In the genomic region with DNA sequence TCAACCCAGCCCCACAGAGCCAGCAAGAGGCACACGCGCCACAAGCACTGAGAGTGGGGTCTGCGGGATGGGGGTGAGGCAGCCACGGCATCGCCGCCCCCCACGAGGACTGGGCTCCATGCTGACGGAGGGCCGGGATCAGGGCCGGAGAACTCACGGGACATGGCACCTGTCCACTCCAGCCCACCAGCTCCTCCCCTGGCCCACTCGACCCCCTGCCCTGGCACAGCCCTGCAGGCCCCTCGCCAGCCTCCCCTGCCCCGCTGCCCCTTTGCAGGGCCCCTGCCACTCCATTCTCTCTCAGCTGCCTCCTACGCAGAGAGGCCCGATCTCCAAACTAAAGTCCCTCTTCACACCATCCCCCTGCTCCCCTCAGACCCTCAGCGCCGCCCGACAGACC, we compare ENCODE assay signal across 19 cellular contexts.
DNase-seq lines count a peak whose midpoint lies in the region; ATAC-seq and TF ChIP-seq lines count a peak whose summit lies in the region.
"Had no signal": no experiment of that assay in that cellular context is flagged by ENCODE, and none has a peak within 500 bp of the region (broad histone marks: within the 10 kb centered on the region; RNA-seq: fewer than 3 reads in every experiment).

No MANE protein-coding gene starts in this region.

- H3K9ac ChIP-seq in BLaER1 treated with 17β-estradiol and CSF1 and Interleukin-3, amounts not matched to agents 10 nM and 100 nM, result no peak overlapping the region; a peak in 1 of 22 replicates

- H3K27ac Mint-ChIP-seq in CD4-positive, alpha-beta memory T cell, result no peak overlapping the region
- H3K27ac Mint-ChIP-seq: CD8-positive, alpha-beta memory T cell had no signal

- H3K27me3 ChIP-seq in right atrium auricular region, result no peaks in the 10 kb centered on the region
- H3K27me3 ChIP-seq in BLaER1 treated with 17β-estradiol and CSF1 and Interleukin-3, amounts not matched to agents 10 nM and 100 nM, result no peaks in the 10 kb centered on the region
- H3K27me3 ChIP-seq in SJSA1 (replicated peaks), result no peaks in the 10 kb centered on the region
- H3K27me3 ChIP-seq in CD4-positive, alpha-beta memory T cell (ENCODE audit: insufficient read depth, low read length), result no peaks in the 10 kb centered on the region
- H3K27me3 ChIP-seq: BE2C had no signal

- peak overlapping the region in 6 of 11 experiments; percentile 66 to 90 (median 80); a peak in 4 of 22 replicates for H3K4me2 ChIP-seq in BLaER1 treated with 17β-estradiol and CSF1 and Interleukin-3, amounts not matched to agents 10 nM and 100 nM
- H3K4me2 ChIP-seq: A549 had no signal

- H3K4me1 Mint-ChIP-seq in CD4-positive, alpha-beta memory T cell, result peaks cover 0 to 2% (median 0%) of the 10 kb centered on the region in 4 donors
- H3K4me1 Mint-ChIP-seq: CD4-positive, CD25-positive, alpha-beta regulatory T cell; CD8-positive, alpha-beta memory T cell had no signal

- no peaks in the 10 kb centered on the region for H3K27me3 Mint-ChIP-seq in CD4-positive, alpha-beta memory T cell
- H3K27me3 Mint-ChIP-seq: CD4-positive, CD25-positive, alpha-beta regulatory T cell had no signal

- intact Hi-C loops in Right ventricle myocardium inferior (cut with DNase I), result no loop called here
- intact Hi-C loops in CD4-positive, alpha-beta memory T cell (cut with micrococcal nuclease), result no loop called here

- peak; percentile 53 for DNase-seq in Right ventricle myocardium inferior (ENCODE audit: missing footprints)
- DNase-seq in right atrium auricular region (ENCODE audit: low spot score), result no peak
- DNase-seq in SJSA1 (ENCODE audit: low read depth in 1 of 2, low spot score in 2 of 2), result no peak
- no peak for DNase-seq in HPDE6-E6E7 (ENCODE audit: extremely low spot score)
- no peak for DNase-seq in CD4-positive, alpha-beta memory T cell
- DNase-seq: 8988T; ACHN; AML-193; CD4-positive, CD25-positive, alpha-beta regulatory T cell; CD8-positive, alpha-beta memory T cell; DMS 273 treated with DMSO at 0.1 percent for 48 hours; DMS79; EL; GDM1 had no signal

- H3K27ac ChIP-seq in right atrium auricular region (no peak overlapping the region), SJSA1 (peak overlapping the region; percentile 87; the same call in 1 of the 2 replicates)
- H3K27ac ChIP-seq in BLaER1 treated with 17β-estradiol and CSF1 and Interleukin-3, amounts not matched to agents 10 nM and 100 nM, result no peak overlapping the region
- no peak overlapping the region for H3K27ac ChIP-seq in CD4-positive, alpha-beta memory T cell (ENCODE audit: low read depth, low read length)
- H3K27ac ChIP-seq: A549, C4-2B had no signal

- H3K4me3 Mint-ChIP-seq in CD4-positive, alpha-beta memory T cell, result no peak overlapping the region
- H3K4me3 Mint-ChIP-seq: CD4-positive, CD25-positive, alpha-beta regulatory T cell; CD8-positive, alpha-beta memory T cell had no signal

- H3K4me3 ChIP-seq in right atrium auricular region (no peak overlapping the region), SJSA1 (no peak overlapping the region)
- H3K4me3 ChIP-seq in BLaER1 treated with 17β-estradiol and CSF1 and Interleukin-3, amounts not matched to agents 10 nM and 100 nM, result no peak overlapping the region
- no peak overlapping the region for H3K4me3 ChIP-seq in CD4-positive, alpha-beta memory T cell (ENCODE audit: low read length in 2 of 2)
- H3K4me3 ChIP-seq: A549 had no signal

- ATAC-seq in Right ventricle myocardium inferior, result no peak
- ATAC-seq: A549, HCT116 had no signal

- H3K4me1 ChIP-seq in right atrium auricular region (no peaks in the 10 kb centered on the region), SJSA1 (replicated peaks) (peaks cover 79% of the 10 kb centered on the region)
- peaks cover 11 to 50% (median 34%) of the 10 kb centered on the region in 10 experiments; a peak in 19 of 20 replicates for H3K4me1 ChIP-seq in BLaER1 treated with 17β-estradiol and CSF1 and Interleukin-3, amounts not matched to agents 10 nM and 100 nM
- H3K4me1 ChIP-seq in CD4-positive, alpha-beta memory T cell (ENCODE audit: insufficient read depth, low read length), result no peaks in the 10 kb centered on the region
- H3K4me1 ChIP-seq: A549, BE2C had no signal

- H3K9me3 ChIP-seq in right atrium auricular region, result no peaks in the 10 kb centered on the region
- peaks cover 0 to 14% (median 5%) of the 10 kb centered on the region in 11 experiments; a peak in 12 of 22 replicates for H3K9me3 ChIP-seq in BLaER1 treated with 17β-estradiol and CSF1 and Interleukin-3, amounts not matched to agents 10 nM and 100 nM (replicated peaks in 1 of 11)
- H3K9me3 ChIP-seq in SJSA1 (replicated peaks), result no peaks in the 10 kb centered on the region
- H3K9me3 ChIP-seq in CD4-positive, alpha-beta memory T cell (ENCODE audit: control insufficient read depth in 1 of 2, low read length in 2 of 2), result no peaks in the 10 kb centered on the region
- H3K9me3 ChIP-seq: A549, BE2C had no signal

- H3K36me3 ChIP-seq in right atrium auricular region (peaks cover 12% of the 10 kb centered on the region), SJSA1 (peaks cover 15% of the 10 kb centered on the region)
- peaks cover 4 to 26% (median 15%) of the 10 kb centered on the region in 11 experiments; a peak in 11 of 22 replicates for H3K36me3 ChIP-seq in BLaER1 treated with 17β-estradiol and CSF1 and Interleukin-3, amounts not matched to agents 10 nM and 100 nM
- no peaks in the 10 kb centered on the region for H3K36me3 ChIP-seq in CD4-positive, alpha-beta memory T cell (ENCODE audit: insufficient read depth, low read length)
- H3K36me3 ChIP-seq: BE2C had no signal

- TF ChIP-seq CTCF in right atrium auricular region (IDR thresholded peaks at IDR 0.05), result no peak

- POLR2A ChIA-PET in CD4-positive, alpha-beta memory T cell (lab: Charles Lee; ENCODE audit: partially characterized antibody), result no interaction called here

- H3K9me3 Mint-ChIP-seq in CD4-positive, alpha-beta memory T cell, result peaks cover 0 to 2% (median 0%) of the 10 kb centered on the region in 8 donors
- H3K9me3 Mint-ChIP-seq: CD4-positive, CD25-positive, alpha-beta regulatory T cell had no signal

- peaks cover 9 to 17% of the 10 kb centered on the region in 2 donors for H3K36me3 Mint-ChIP-seq in CD4-positive, alpha-beta memory T cell

- peaks cover 0 to 36% (median 0%) of the 10 kb centered on the region in 11 experiments; a peak in 3 of 22 replicates for H4K20me1 ChIP-seq in BLaER1 treated with 17β-estradiol and CSF1 and Interleukin-3, amounts not matched to agents 10 nM and 100 nM

- CTCF ChIA-PET in CD4-positive, alpha-beta memory T cell (lab: Charles Lee; ENCODE audit: partially characterized antibody), result no interaction called here
